Comparison of ENCODE assay signal across 8 cellular contexts in the genomic region with DNA sequence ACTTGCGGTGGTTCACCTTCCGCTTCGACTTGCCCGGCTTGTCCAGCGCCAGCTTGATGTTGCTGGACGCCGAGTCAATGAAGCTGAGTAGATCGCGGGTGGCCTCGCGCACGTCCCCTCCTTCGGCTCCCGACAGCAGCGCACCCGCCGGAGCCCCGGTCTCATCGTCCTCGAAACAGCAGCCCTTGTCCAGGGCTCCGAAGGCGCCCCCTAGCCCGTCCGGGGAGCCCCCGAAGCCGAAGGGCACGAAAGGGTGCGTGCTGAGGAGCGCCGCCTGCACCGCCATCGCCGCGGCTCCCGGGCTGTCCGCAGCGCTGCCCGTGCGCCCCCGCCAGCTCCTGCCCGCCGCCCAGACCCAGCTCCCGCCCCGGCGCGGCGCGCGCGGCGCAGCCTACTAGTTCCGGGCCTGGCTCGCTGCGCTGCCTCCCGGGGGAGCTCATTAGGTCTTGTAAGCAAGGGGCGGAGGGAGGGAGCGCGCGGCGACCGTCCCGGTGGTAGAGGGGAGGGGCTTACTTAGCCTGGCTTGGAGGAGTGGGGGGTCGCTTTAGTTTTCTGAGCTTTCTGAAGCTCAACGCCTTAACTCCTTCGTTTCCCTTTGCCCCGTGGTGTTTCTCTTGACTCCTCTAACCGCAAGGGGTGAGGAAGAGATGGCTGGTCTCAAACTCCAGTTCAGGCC. TPM values are rescaled to one million over a fixed set of nuclear protein-coding genes. Genes with fewer than 3 reads are reported as not detected.
A peak's percentile ranks its signal among the peaks of the same experiment; 100 is the strongest.
DNase-seq lines count a peak whose midpoint lies in the region; ATAC-seq, FAIRE-seq and TF ChIP-seq lines count a peak whose summit lies in the region.

A gene with protein sequence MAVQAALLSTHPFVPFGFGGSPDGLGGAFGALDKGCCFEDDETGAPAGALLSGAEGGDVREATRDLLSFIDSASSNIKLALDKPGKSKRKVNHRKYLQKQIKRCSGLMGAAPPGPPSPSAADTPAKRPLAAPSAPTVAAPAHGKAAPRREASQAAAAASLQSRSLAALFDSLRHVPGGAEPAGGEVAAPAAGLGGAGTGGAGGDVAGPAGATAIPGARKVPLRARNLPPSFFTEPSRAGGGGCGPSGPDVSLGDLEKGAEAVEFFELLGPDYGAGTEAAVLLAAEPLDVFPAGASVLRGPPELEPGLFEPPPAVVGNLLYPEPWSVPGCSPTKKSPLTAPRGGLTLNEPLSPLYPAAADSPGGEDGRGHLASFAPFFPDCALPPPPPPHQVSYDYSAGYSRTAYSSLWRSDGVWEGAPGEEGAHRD (minus strand): TSS at position 421 of the 676 bp plus-strand sequence. CDS start 135 bp downstream, at position 286.

- no peak for TF ChIP-seq RAD21 in GM12878 (IDR thresholded peaks at IDR 0.05; ENCODE audit: insufficient read depth, low read depth, low read length)

- POLR2A ChIA-PET in AG04449 (lab: Yijun Ruan, JAX) (interaction anchor here (0.8 kb wide), 1 partner anchor 553 kb away, joined by 3 read pairs; the partner anchor contains the start of gene CCDC90B), GM12878 (lab: Charles Lee) (no interaction called here)

- TF ChIP-seq EP300 in GM12878 (IDR thresholded peaks at IDR 0.05; ENCODE audit: borderline replicate concordance in 1 of 2, control insufficient read depth in 1 of 2, low read depth in 2 of 2, low read length in 2 of 2): no peak

- ATAC-seq in GM21390 (IDR thresholded peaks at IDR 0.05; ENCODE audit: unreplicated experiment) (peak; percentile 63), GM12878 (no peak), GM21723 (IDR thresholded peaks at IDR 0.05; ENCODE audit: unreplicated experiment) (no peak)

- CTCF ChIA-PET in AG04449 (lab: Yijun Ruan, JAX): interaction anchor here (1.0 to 2.7 kb wide), 7 partner anchors 10 to 131 kb away, joined by 3 to 9 read pairs (median 4); no protein-coding TSS in a partner anchor
- CTCF ChIA-PET in GM12878 (lab: Yijun Ruan, JAX): interaction anchor here (1.4 kb wide), 1 partner anchor 14 kb away, joined by 3 read pairs; no protein-coding TSS in a partner anchor

- SMC1A ChIA-PET in GM12878 (lab: Charles Lee; ENCODE audit: uncharacterized antibody, unreplicated experiment): no interaction called here

- TF ChIP-seq CTCF in AG04449 (IDR thresholded peaks at IDR 0.05; ENCODE audit: insufficient read depth, low read length, missing control alignments): no peak
- TF ChIP-seq CTCF in GM12878 (IDR thresholded peaks at IDR 0.05 in 2 of 3, conservative IDR thresholded peaks at IDR 0.05 in 1 of 3; ENCODE audit: control insufficient read depth in 2 of 3, extremely low read depth in 1 of 3, insufficient read depth in 1 of 3, low read depth in 3 of 3, low read length in 3 of 3): no peak

- H3K27me3 ChIP-seq in NT2/D1 (ENCODE audit: insufficient read depth, insufficient read length): peaks cover 50% of the 10 kb centered on the region
- peaks cover 12 to 15% of the 10 kb centered on the region in 2 experiments for H3K27me3 ChIP-seq in GM12878 (replicated peaks in 1 of 2; ENCODE audit: control insufficient read depth in 2 of 2, insufficient read depth in 2 of 2, low read length in 1 of 2)

- H3K4me3 ChIP-seq in AG04449 (ENCODE audit: low read depth, low read length) (peak within 1 kb of the TSS; percentile 49), NT2/D1 (ENCODE audit: insufficient read length, low read depth) (peak within 1 kb of the TSS; percentile 67), GM12878 (no peak within 1 kb of the TSS), iPS-11a (ENCODE audit: low read depth, low read length) (peak within 1 kb of the TSS; percentile 81)

- in situ Hi-C loops in GM12878 (cut with MboI): no loop called here

- H3K9me3 ChIP-seq in NT2/D1 (ENCODE audit: insufficient read depth, low read length): no peaks in the 10 kb centered on the region
- no peaks in the 10 kb centered on the region; the same call in 1 of the 3 replicates for H3K9me3 ChIP-seq in GM12878 (replicated peaks; ENCODE audit: control insufficient read depth, insufficient read depth, low read length)

- no peaks in the 10 kb centered on the region for H3K4me1 ChIP-seq in NT2/D1 (ENCODE audit: insufficient read depth, insufficient read length)
- no peaks in the 10 kb centered on the region for H3K4me1 ChIP-seq in GM12878 (ENCODE audit: control insufficient read depth, insufficient read depth, low read length)

- H4K20me1 ChIP-seq in GM12878 (ENCODE audit: control insufficient read depth, insufficient read depth): no peaks in the 10 kb centered on the region

- no peak for DNase-seq in AG04449 (ENCODE audit: low read depth, low spot score)
- peak; percentile 70 for DNase-seq in NT2/D1 (ENCODE audit: low read depth, low spot score)
- no peak for DNase-seq in GM12878 (ENCODE audit: low read depth, low spot score)
- DNase-seq in retina: peak; percentile 86
- no peak for DNase-seq in RCC 7860 (ENCODE audit: low spot score)

- H3K9ac ChIP-seq in NT2/D1 (ENCODE audit: insufficient read length, low read depth) (peak within 1 kb of the TSS; percentile 85), GM12878 (ENCODE audit: control insufficient read depth, insufficient read depth, low read length) (no peak within 1 kb of the TSS)

- 39% methylated on average over 56 of the region's 67 CpGs for WGBS in GM12878 (ENCODE audit: insufficient coverage, insufficient replicate concordance, low lambda C conversion rate, missing lambda C conversion rate)

- no peak within 1 kb of the TSS for H2AFZ ChIP-seq in GM12878 (ENCODE audit: control insufficient read depth, low read depth, low read length)

- intact Hi-C loops in GM12878 (cut with micrococcal nuclease; ENCODE audit: unreplicated experiment): no loop called here

- FAIRE-seq in GM12878 (lab: Jason Lieb, UNC) (no peak), RCC 7860 (lab: Jason Lieb, UNC) (no peak)

- H3K4me2 ChIP-seq in GM12878 (ENCODE audit: control insufficient read depth, insufficient read depth): peak within 1 kb of the TSS; percentile 30

- H3K27ac ChIP-seq in GM12878 (ENCODE audit: control insufficient read depth, insufficient read depth): no peak within 1 kb of the TSS

- H3K36me3 ChIP-seq in NT2/D1 (ENCODE audit: insufficient read depth, insufficient read length, low read length) (no peaks in the 10 kb centered on the region), GM12878 (ENCODE audit: control insufficient read depth in 2 of 2, insufficient read depth in 2 of 2, low read length in 1 of 2) (no peaks in the 10 kb centered on the region)

- no peak for TF ChIP-seq POLR2A in GM12878 (IDR thresholded peaks at IDR 0.05; ENCODE audit: low read depth, low read length)

- RAD21 ChIA-PET in GM12878 (lab: Charles Lee; ENCODE audit: unreplicated experiment): no interaction called here

- BruUV-seq in GM12878 (replicated peaks; lab: Mats Ljungman, UMichigan): no TSS peak

- H3K79me2 ChIP-seq in GM12878 (ENCODE audit: control insufficient read depth, insufficient read depth, low read length): no peaks in the 10 kb centered on the region

TF ChIP-seq in GM12878, 131 proteins besides CTCF, POLR2A, EP300 and RAD21:
- TF ChIP-seq MTA2 (IDR thresholded peaks at IDR 0.05; ENCODE audit: low read depth): no peak
- TF ChIP-seq SUZ12 (IDR thresholded peaks at IDR 0.05; ENCODE audit: unreplicated experiment): peak; percentile 98

RNA-seq across cellular contexts. Expression of the gene that starts here (rescaled TPM):
- not detected in 2 replicates for total RNA-seq in GM12878 (2013; cell fraction: nucleolus; rRNA removed)
- total RNA-seq in GM12878 (2014; rRNA removed): not detected in 2 replicates
- not detected in 2 replicates for total RNA-seq in GM12878 (2014; rRNA removed; fragmentation: Illumina TruSeq; extraction: Trizol)
- total RNA-seq in GM12878 (2021): not detected in 2 replicates
- not detected for polyA plus RNA-seq in GM12878 (2011; ENCODE audit: low read depth)
- not detected in 2 replicates for polyA plus RNA-seq in GM12878 (2011; rRNA removed)
- not detected in 2 replicates for polyA plus RNA-seq in GM12878 (2011; cell fraction: cytosol; rRNA removed)
- not detected in 2 replicates for polyA plus RNA-seq in GM12878 (2011; cell fraction: nucleus; rRNA removed)
- not detected in 2 replicates for polyA plus RNA-seq in GM12878 (2012)
- not detected in 2 replicates for polyA plus RNA-seq in GM12878 (2014; fragmentation: Illumina TruSeq; extraction: Trizol)
- not detected for polyA plus RNA-seq in GM12878 (2014; fragmentation: Nextera tagmentation; extraction: Ambion mirVana)
- polyA plus RNA-seq in GM12878 (2014; rRNA removed): not detected in 2 replicates
- polyA plus RNA-seq in GM12878 (2016; fragmentation: Nextera tagmentation; extraction: Ambion mirVana): not detected
- polyA minus RNA-seq in GM12878 (2011; rRNA and poly(A)+ RNA removed): not detected in 2 replicates
- polyA minus RNA-seq in GM12878 (2011; cell fraction: cytosol; rRNA and poly(A)+ RNA removed): not detected in 2 replicates
- polyA minus RNA-seq in GM12878 (2011; cell fraction: nucleus; rRNA and poly(A)+ RNA removed): not detected in 2 replicates

Comparison
In these comparisons a context has a peak if more than half of its experiments do, and no peak if none do; other contexts are left out.
1. DNase-seq: peak in NT2/D1 (single experiment) and retina (single experiment); none in AG04449 (single experiment), GM12878 (single experiment) and RCC 7860 (single experiment).